12 cellular contexts compared by ENCODE assay signal in genomic region chr3:27960133-27960532, GRCh38.
A peak's percentile ranks its signal among the peaks of the same experiment; 100 is the strongest.
DNase-seq lines count a peak whose midpoint lies in the region; ATAC-seq and TF ChIP-seq lines count a peak whose summit lies in the region.
"Had no signal": no experiment of that assay in that cellular context is flagged by ENCODE, and none has a peak within 500 bp of the region (broad histone marks: within the 10 kb centered on the region; RNA-seq: fewer than 3 reads in every experiment).

No MANE protein-coding gene starts in this region.

- POLR2A ChIA-PET in BJ (lab: Charles Lee): no interaction called here
- POLR2A ChIA-PET in HEK293 (lab: Yijun Ruan, JAX): no interaction called here

- no peak overlapping the region for H3K4me3 ChIP-seq in BJ (ENCODE audit: low read depth, low read length)
- no peak overlapping the region for H3K4me3 ChIP-seq in HEK293 (ENCODE audit: low read depth, low read length)
- no peak overlapping the region for H3K4me3 ChIP-seq in kidney epithelial cell (ENCODE audit: low read depth, low read length)

- no peak for ATAC-seq in GM21360 (IDR thresholded peaks at IDR 0.05; ENCODE audit: unreplicated experiment)
- ATAC-seq in HG03139 (IDR thresholded peaks at IDR 0.05; ENCODE audit: unreplicated experiment): no peak
- ATAC-seq in GM19455 (IDR thresholded peaks at IDR 0.05; ENCODE audit: unreplicated experiment): no peak

- TF ChIP-seq CTCF in BJ (IDR thresholded peaks at IDR 0.05; ENCODE audit: insufficient read depth, low read depth, low read length): no peak
- TF ChIP-seq CTCF in HEK293 (tag by site-specific recombination; IDR thresholded peaks at IDR 0.05): no peak
- TF ChIP-seq CTCF in kidney epithelial cell (IDR thresholded peaks at IDR 0.05; ENCODE audit: insufficient read depth, low read length, poor library complexity, severe bottlenecking): no peak

- H3K27me3 ChIP-seq in BJ (ENCODE audit: control insufficient read depth, insufficient read depth, low read length) (no peaks in the 10 kb centered on the region), kidney epithelial cell (ENCODE audit: control insufficient read depth, insufficient read depth, low read length) (no peaks in the 10 kb centered on the region)

- no peak overlapping the region for H3K27ac ChIP-seq in HEK293 (ENCODE audit: extremely low read depth, low read depth, low read length)

- DNase-seq in BJ (ENCODE audit: low read depth) (peak; percentile 20), astrocyte of the hippocampus (ENCODE audit: low read depth, low spot score) (peak; percentile 47), kidney epithelial cell (ENCODE audit: low read depth) (peak; percentile 26)
- DNase-seq: activated gamma-delta T cell, H7, NCI-H1930, NCI-H774, substantia nigra had no signal

- no peaks in the 10 kb centered on the region for H3K36me3 ChIP-seq in BJ (ENCODE audit: control insufficient read depth, insufficient read depth, low read length)
- H3K36me3 ChIP-seq in HEK293 (ENCODE audit: control insufficient read depth in 2 of 2, insufficient read depth in 1 of 2, low read length in 2 of 2): no peaks in the 10 kb centered on the region
- no peaks in the 10 kb centered on the region for H3K36me3 ChIP-seq in kidney epithelial cell (ENCODE audit: control insufficient read depth, insufficient read depth, low read length)

- no peaks in the 10 kb centered on the region for H3K4me1 ChIP-seq in HEK293 (ENCODE audit: control insufficient read depth, insufficient read depth, low read length)

- H3K9me3 ChIP-seq in HEK293 (ENCODE audit: control insufficient read depth, insufficient read depth, low read depth, low read length): no peaks in the 10 kb centered on the region

- CTCF ChIA-PET in BJ (lab: Yijun Ruan, JAX) (no interaction called here), HEK293 (lab: Yijun Ruan, JAX) (no interaction called here)

TF ChIP-seq in HEK293, 187 proteins besides CTCF, POLR2A, EP300 and RAD21:
- TF ChIP-seq GLI4 (tag by site-specific recombination; IDR thresholded peaks at IDR 0.05) (no peak), SP7 (tag by site-specific recombination; IDR thresholded peaks at IDR 0.05) (peak; percentile 60; the same call in 1 of the 2 replicates), PRDM6 (tag by site-specific recombination; IDR thresholded peaks at IDR 0.05) (peak; percentile 16; the same call in 1 of the 2 replicates), SETDB1 (IDR thresholded peaks at IDR 0.05; ENCODE audit: insufficient read length, low read length) (peak; percentile 64), ZNF362 (tag by site-specific recombination; IDR thresholded peaks at IDR 0.05) (no peak), GLI2 (tag by site-specific recombination; IDR thresholded peaks at IDR 0.05; ENCODE audit: borderline replicate concordance, low read depth) (no peak), ZNF600 (tag by site-specific recombination; IDR thresholded peaks at IDR 0.05) (no peak), ZNF398 (tag by site-specific recombination; IDR thresholded peaks at IDR 0.05) (0 out of 2 replicates have a peak, but pooled peaks have one; percentile 15)
